8 cellular contexts compared by ENCODE assay signal in genomic region chr19:47109541-47110375, GRCh38. TPM values are rescaled to one million over a fixed set of nuclear protein-coding genes. Genes with fewer than 3 reads are reported as not detected.
DNase-seq lines count a peak whose midpoint lies in the region; ATAC-seq and TF ChIP-seq lines count a peak whose summit lies in the region.

No MANE protein-coding gene starts in this region.

- H3K27me3 ChIP-seq in esophagus (ENCODE audit: control insufficient read depth in 1 of 2, insufficient read depth in 2 of 2, low read length in 2 of 2): no peaks in the 10 kb centered on the region
- no peaks in the 10 kb centered on the region for H3K27me3 ChIP-seq in osteoblast (ENCODE audit: insufficient read depth, low read length)

- peaks cover 5% of the 10 kb centered on the region for H4K20me1 ChIP-seq in osteoblast (ENCODE audit: insufficient read depth, low read length)

- TF ChIP-seq CTCF in Calu3 (IDR thresholded peaks at IDR 0.05; ENCODE audit: unreplicated experiment) (no peak), osteoblast (IDR thresholded peaks at IDR 0.05; ENCODE audit: extremely low read depth, low read depth, low read length) (no peak)

- H2AFZ ChIP-seq in osteoblast (ENCODE audit: low read length): no peak overlapping the region

- POLR2A ChIA-PET in activated CD8-positive, alpha-beta T cell treated with anti-CD3 and anti-CD28 coated beads, Interleukin-2, amount 10 ng/mL, durations not matched to agents 7 days and 5 days (lab: Charles Lee): interaction anchor here (0.6 to 10.3 kb wide), 5 partner anchors 8 to 256 kb away, joined by 3 to 256 read pairs (median 3); partner anchors contain the start of gene SAE1

- peaks cover 63% of the 10 kb centered on the region for H3K4me1 Mint-ChIP-seq in Calu3 (ENCODE audit: low read depth, unreplicated experiment)
- peaks cover 60% of the 10 kb centered on the region for H3K4me1 Mint-ChIP-seq in activated CD8-positive, alpha-beta T cell treated with anti-CD3 and anti-CD28 coated beads, Interleukin-2, amount 10 ng/mL, durations not matched to agents 7 days and 5 days (ENCODE audit: low read depth)

- H3K9me3 ChIP-seq in esophagus (ENCODE audit: control insufficient read depth in 2 of 2, insufficient read depth in 1 of 2, low read depth in 1 of 2, low read length in 1 of 2): no peaks in the 10 kb centered on the region
- no peaks in the 10 kb centered on the region for H3K9me3 ChIP-seq in osteoblast (ENCODE audit: low read depth, low read length)

- no TSS peak for BruUV-seq in Calu3 (replicated peaks; lab: Mats Ljungman, UMichigan)

- peak overlapping the region; percentile 97 for H3K27ac Mint-ChIP-seq in Calu3 (ENCODE audit: unreplicated experiment)
- H3K27ac Mint-ChIP-seq in activated CD8-positive, alpha-beta T cell treated with anti-CD3 and anti-CD28 coated beads, Interleukin-2, amount 10 ng/mL, durations not matched to agents 7 days and 5 days: peak overlapping the region; percentile 100

- peaks cover 89% of the 10 kb centered on the region for H3K36me3 Mint-ChIP-seq in Calu3 (ENCODE audit: insufficient read depth, unreplicated experiment)
- peaks cover 67% of the 10 kb centered on the region for H3K36me3 Mint-ChIP-seq in activated CD8-positive, alpha-beta T cell treated with anti-CD3 and anti-CD28 coated beads, Interleukin-2, amount 10 ng/mL, durations not matched to agents 7 days and 5 days (ENCODE audit: low read depth)

- no peaks in the 10 kb centered on the region for H3K9me3 Mint-ChIP-seq in Calu3 (ENCODE audit: low read depth, unreplicated experiment)
- no peaks in the 10 kb centered on the region for H3K9me3 Mint-ChIP-seq in activated CD8-positive, alpha-beta T cell treated with anti-CD3 and anti-CD28 coated beads, Interleukin-2, amount 10 ng/mL, durations not matched to agents 7 days and 5 days (ENCODE audit: insufficient read depth)

- H3K36me3 ChIP-seq in esophagus (ENCODE audit: control insufficient read depth in 2 of 2, insufficient read depth in 2 of 2, low read length in 1 of 2): no peaks in the 10 kb centered on the region
- H3K36me3 ChIP-seq in osteoblast (ENCODE audit: insufficient read depth, low read length): peaks cover 15% of the 10 kb centered on the region

- peak overlapping the region; percentile 10 to 94 for H3K4me3 ChIP-seq in esophagus (ENCODE audit: low read depth in 1 of 2, low read length in 2 of 2)
- H3K4me3 ChIP-seq in osteoblast (ENCODE audit: insufficient read depth, low read length): peak overlapping the region; percentile 88

- ATAC-seq in activated CD8-positive, alpha-beta T cell treated with anti-CD3 and anti-CD28 coated beads, Interleukin-2, amount 10 ng/mL, durations not matched to agents 7 days and 5 days: no peak
- ATAC-seq in GM19452 (IDR thresholded peaks at IDR 0.05; ENCODE audit: unreplicated experiment) (no peak), HG02571 (IDR thresholded peaks at IDR 0.05; ENCODE audit: unreplicated experiment) (no peak)

- intact Hi-C loops in Calu3 (cut with micrococcal nuclease; ENCODE audit: unreplicated experiment): no loop called here

- peak; percentile 57 for DNase-seq in Calu3
- DNase-seq in LHCN-M2 (ENCODE audit: low read depth): peak; percentile 54
- peak; percentile 76 for DNase-seq in activated CD8-positive, alpha-beta T cell treated with anti-CD3 and anti-CD28 coated beads, Interleukin-2, amount 10 ng/mL, durations not matched to agents 7 days and 5 days
- DNase-seq in osteoblast (ENCODE audit: insufficient read length, low spot score, missing footprints): no peak
- no peak for DNase-seq in NK-92 treated with Interleukin-12 subunit alpha and Interleukin-12 subunit beta, amount 100 ng/mL, for 24 hours (lab: John Stamatoyannopoulos, UW)

- CTCF ChIA-PET in Calu3 (lab: Charles Lee): no interaction called here
- CTCF ChIA-PET in activated CD8-positive, alpha-beta T cell treated with anti-CD3 and anti-CD28 coated beads, Interleukin-2, amount 10 ng/mL, durations not matched to agents 7 days and 5 days (lab: Charles Lee): interaction anchor here (2.0 to 4.1 kb wide), 2 partner anchors 14 to 134 kb away, joined by 11 to 17 read pairs; no protein-coding TSS in a partner anchor

- no peaks in the 10 kb centered on the region for H3K27me3 Mint-ChIP-seq in Calu3 (ENCODE audit: unreplicated experiment)
- no peaks in the 10 kb centered on the region for H3K27me3 Mint-ChIP-seq in activated CD8-positive, alpha-beta T cell treated with anti-CD3 and anti-CD28 coated beads, Interleukin-2, amount 10 ng/mL, durations not matched to agents 7 days and 5 days (ENCODE audit: low read depth)

- WGBS in esophagus, 2 donors: 11 to 17% methylated on average over 15 of the region's 15 CpGs

- peak overlapping the region; percentile 97 for H3K4me2 ChIP-seq in osteoblast (ENCODE audit: insufficient read depth, low read length)

- peak overlapping the region; percentile 75 for H3K4me3 Mint-ChIP-seq in Calu3 (ENCODE audit: low read depth, unreplicated experiment)
- peak overlapping the region; percentile 95 for H3K4me3 Mint-ChIP-seq in activated CD8-positive, alpha-beta T cell treated with anti-CD3 and anti-CD28 coated beads, Interleukin-2, amount 10 ng/mL, durations not matched to agents 7 days and 5 days

- H3K4me1 ChIP-seq in esophagus (ENCODE audit: control insufficient read depth in 2 of 2, insufficient read depth in 2 of 2, low read length in 1 of 2) (peaks cover 0 to 5% of the 10 kb centered on the region in 2 donors), osteoblast (ENCODE audit: insufficient read depth, low read length) (peaks cover 49% of the 10 kb centered on the region)

- peaks cover 48% of the 10 kb centered on the region for H3K79me2 ChIP-seq in osteoblast (ENCODE audit: insufficient read depth, low read length)

- H3K27ac ChIP-seq in esophagus (ENCODE audit: low read depth in 2 of 2, low read length in 1 of 2) (peak overlapping the region; percentile 90 to 100), osteoblast (ENCODE audit: low read depth, low read length) (peak overlapping the region; percentile 100)

RNA-seq across cellular contexts. Expression of gene ZC3H4, which starts 3.8 kb away (rescaled TPM):
- total RNA-seq in Calu3 (2022) (73.0 and 85.2 TPM in 2 replicates), LHCN-M2 (2014; rRNA removed) (14.9 and 17.3 TPM in 2 replicates), osteoblast (10.9 and 14.1 TPM in 2 replicates)
- polyA plus RNA-seq in LHCN-M2 (2012): 18.7 TPM
- 100 to 1,000 TPM; 102 TPM for total RNA-seq in activated CD8-positive, alpha-beta T cell treated with anti-CD3 and anti-CD28 coated beads, Interleukin-2, amount 10 ng/mL, durations not matched to agents 7 days and 5 days
- polyA plus RNA-seq in esophagus: 10 to 100 TPM in 1 of 2 donors, 1 to 10 TPM in 1; 8.4 to 13.5 TPM

RNA-seq across cellular contexts. Expression of gene SAE1, which starts 20.9 kb away (rescaled TPM):
- total RNA-seq in Calu3 (2022): 169 and 174 TPM in 2 replicates
- total RNA-seq in LHCN-M2 (2014; rRNA removed): 228 and 269 TPM in 2 replicates
- 192 TPM for polyA plus RNA-seq in LHCN-M2 (2012)
- 100 to 1,000 TPM; 165 to 175 TPM for total RNA-seq in activated CD8-positive, alpha-beta T cell treated with anti-CD3 and anti-CD28 coated beads, Interleukin-2, amount 10 ng/mL, durations not matched to agents 7 days and 5 days
- 10 to 100 TPM; 17.1 to 53.4 TPM for polyA plus RNA-seq in esophagus
- total RNA-seq in osteoblast: 99.9 and 105 TPM in 2 replicates

Comparison
In these comparisons a context has a peak if more than half of its experiments do, and no peak if none do; other contexts are left out.
1. DNase-seq: peak in Calu3 (single experiment), LHCN-M2 (single experiment) and activated CD8-positive, alpha-beta T cell treated with anti-CD3 and anti-CD28 coated beads, Interleukin-2, amount 10 ng/mL, durations not matched to agents 7 days and 5 days (single experiment); none in osteoblast (single experiment) and NK-92 treated with Interleukin-12 subunit alpha and Interleukin-12 subunit beta, amount 100 ng/mL, for 24 hours (single experiment).